8 cellular contexts compared by ENCODE assay signal in genomic region chr1:43835141-43836021, GRCh38.
DNase-seq lines count a peak whose midpoint lies in the region; ATAC-seq and TF ChIP-seq lines count a peak whose summit lies in the region.

No MANE protein-coding gene starts in this region.

- H3K4me1 Mint-ChIP-seq in activated naive CD4-positive, alpha-beta T cell treated with anti-CD3 and anti-CD28 coated beads for 36 hours (ENCODE audit: low read depth), result peaks cover 61% of the 10 kb centered on the region

- peak overlapping the region; percentile 64 for H3K27ac Mint-ChIP-seq in activated naive CD4-positive, alpha-beta T cell treated with anti-CD3 and anti-CD28 coated beads for 36 hours

- H2AFZ ChIP-seq in SK-N-SH (ENCODE audit: low read depth), result no peak overlapping the region

- no peaks in the 10 kb centered on the region for H3K9me2 ChIP-seq in SK-N-SH

- H3K27me3 Mint-ChIP-seq in activated naive CD4-positive, alpha-beta T cell treated with anti-CD3 and anti-CD28 coated beads for 36 hours (ENCODE audit: low read depth), result no peaks in the 10 kb centered on the region

- H3F3A ChIP-seq in SK-N-SH (replicated peaks; ENCODE audit: insufficient read depth), result peaks cover 7% of the 10 kb centered on the region

- H3K79me2 ChIP-seq in SK-N-SH (ENCODE audit: insufficient read depth), result no peaks in the 10 kb centered on the region

- peak overlapping the region; percentile 79 to 85 for H3K27ac ChIP-seq in SK-N-SH (ENCODE audit: low read depth in 2 of 2, low read length in 1 of 2)
- H3K27ac ChIP-seq in spleen, result peak overlapping the region in 6 of 8 donors; percentile 13 to 78 (median 58)

- H3K4me1 ChIP-seq in SK-N-SH (ENCODE audit: control insufficient read depth in 1 of 2, insufficient read depth in 2 of 2, low read depth in 1 of 2, low read length in 1 of 2) (peaks cover 31 to 43% of the 10 kb centered on the region in 2 experiments), spleen (peaks cover 12 to 66% (median 50%) of the 10 kb centered on the region in 6 donors)

- intact Hi-C loops in activated naive CD4-positive, alpha-beta T cell treated with anti-CD3 and anti-CD28 coated beads for 36 hours (cut with micrococcal nuclease), result loop anchor here (2.0 kb wide), 1 partner anchor 29 kb away; no protein-coding TSS in a partner anchor
- intact Hi-C loops in spleen (cut with DNase I; ENCODE audit: low total_unique reads), result no loop called here

- ATAC-seq in GM18519 (IDR thresholded peaks at IDR 0.05; ENCODE audit: low FRiP score, unreplicated experiment) (no peak), HG02588 (IDR thresholded peaks at IDR 0.05; ENCODE audit: unreplicated experiment) (no peak), GM19455 (IDR thresholded peaks at IDR 0.05; ENCODE audit: unreplicated experiment) (no peak)

- H3K9me3 ChIP-seq in SK-N-SH (no peaks in the 10 kb centered on the region), spleen (no peaks in the 10 kb centered on the region)

- H3K4me3 ChIP-seq in SK-N-SH (ENCODE audit: low read depth in 2 of 2, low read length in 1 of 2) (no peak overlapping the region), spleen (no peak overlapping the region)

- H3K4me3 Mint-ChIP-seq in activated naive CD4-positive, alpha-beta T cell treated with anti-CD3 and anti-CD28 coated beads for 36 hours, result no peak overlapping the region

- CTCF ChIA-PET in activated naive CD4-positive, alpha-beta T cell treated with anti-CD3 and anti-CD28 coated beads for 36 hours (lab: Charles Lee), result no interaction called here
- CTCF ChIA-PET in SK-N-SH (lab: Yijun Ruan, JAX), result interaction anchor here (1.3 kb wide), 1 partner anchor 72 kb away, joined by 3 read pairs; no protein-coding TSS in a partner anchor

- H4K20me1 ChIP-seq in SK-N-SH (ENCODE audit: insufficient read depth), result no peaks in the 10 kb centered on the region

- no peak for TF ChIP-seq CTCF in SK-N-SH (IDR thresholded peaks at IDR 0.05)
- no peak for TF ChIP-seq CTCF in spleen (IDR thresholded peaks at IDR 0.05 in 8 of 11, conservative IDR thresholded peaks at IDR 0.05 in 3 of 11)

- DNase-seq in activated naive CD4-positive, alpha-beta T cell treated with anti-CD3 and anti-CD28 coated beads for 36 hours, result no peak
- no peak for DNase-seq in activated naive CD4-positive, alpha-beta T cell treated with Interleukin-2 at 50 U/mL for 16 hours
- peak; percentile 51 for DNase-seq in SK-N-SH
- DNase-seq in fibroblast of peridontal ligament (ENCODE audit: extremely low read depth), result peak; percentile 76
- no peak for DNase-seq in spleen

- 35% methylated on average over 6 of the region's 10 CpGs for WGBS in SK-N-SH (ENCODE audit: low lambda C conversion rate)
- 68 to 78% (median 72%) methylated on average over 10 of the region's 10 CpGs for WGBS in spleen, 5 donors

- H3K36me3 ChIP-seq in SK-N-SH (replicated peaks in 1 of 2; ENCODE audit: control insufficient read depth in 1 of 2, insufficient read depth in 2 of 2, low read length in 1 of 2) (peaks cover 2 to 6% of the 10 kb centered on the region in 2 experiments), spleen (peaks cover 0 to 25% (median 9%) of the 10 kb centered on the region in 6 donors)

- H3K36me3 Mint-ChIP-seq in activated naive CD4-positive, alpha-beta T cell treated with anti-CD3 and anti-CD28 coated beads for 36 hours (ENCODE audit: low read depth), result peaks cover 11% of the 10 kb centered on the region

- TF ChIP-seq RAD21 in SK-N-SH (IDR thresholded peaks at IDR 0.05; ENCODE audit: low read length), result peak; percentile 8

- peak; percentile 73 to 90 for TF ChIP-seq EP300 in SK-N-SH (IDR thresholded peaks at IDR 0.05; ENCODE audit: borderline replicate concordance in 1 of 2, low read depth in 1 of 2, low read length in 1 of 2)

- H3K9ac ChIP-seq in SK-N-SH, result peak overlapping the region; percentile 21; the same call in 1 of the 2 replicates

- H3K4me2 ChIP-seq in SK-N-SH, result peak overlapping the region; percentile 62

- H3K9me3 Mint-ChIP-seq in activated naive CD4-positive, alpha-beta T cell treated with anti-CD3 and anti-CD28 coated beads for 36 hours, result no peaks in the 10 kb centered on the region

- TF ChIP-seq POLR2A in spleen (IDR thresholded peaks at IDR 0.05), result no peak

- no peaks in the 10 kb centered on the region for H3K27me3 ChIP-seq in SK-N-SH (ENCODE audit: insufficient read depth)
- no peaks in the 10 kb centered on the region for H3K27me3 ChIP-seq in spleen (replicated peaks in 1 of 7)

- POLR2A ChIA-PET in SK-N-SH (lab: Yijun Ruan, JAX), result no interaction called here

TF ChIP-seq in SK-N-SH, 30 proteins besides CTCF, POLR2A, EP300 and RAD21 (continues in another document):
- TF ChIP-seq ZBTB33 (IDR thresholded peaks at IDR 0.05; ENCODE audit: borderline replicate concordance, low read depth) (0 out of 2 replicates have a peak, but pooled peaks have one; percentile 39), TAF1 (IDR thresholded peaks at IDR 0.05; ENCODE audit: borderline replicate concordance, low read depth, low read length) (0 out of 2 replicates have a peak, but pooled peaks have one; percentile 41), MAX (IDR thresholded peaks at IDR 0.05; ENCODE audit: low read depth) (peak; percentile 66), PBX3 (IDR thresholded peaks at IDR 0.05) (peak; percentile 84), TEAD4 (IDR thresholded peaks at IDR 0.05; ENCODE audit: borderline replicate concordance, insufficient read depth) (peak; percentile 65; the same call in 1 of the 2 replicates), FOXM1 (IDR thresholded peaks at IDR 0.05; ENCODE audit: low read depth) (peak; percentile 79), NRF1 (IDR thresholded peaks at IDR 0.05; ENCODE audit: low read depth, low read length) (no peak), REST (IDR thresholded peaks at IDR 0.05; ENCODE audit: low read depth, low read length) (peak; percentile 28; the same call in 1 of the 2 replicates), GATA2 (CRISPR knock-in tag; IDR thresholded peaks at IDR 0.05) (no peak), USF2 (IDR thresholded peaks at IDR 0.05; ENCODE audit: borderline replicate concordance, low read depth, low read length) (no peak)

Comparison
In these comparisons a context has a peak if more than half of its experiments do, and no peak if none do; other contexts are left out.
1. DNase-seq: peak in SK-N-SH (single experiment) and fibroblast of peridontal ligament (single experiment); none in activated naive CD4-positive, alpha-beta T cell treated with anti-CD3 and anti-CD28 coated beads for 36 hours (single experiment), activated naive CD4-positive, alpha-beta T cell treated with Interleukin-2 at 50 U/mL for 16 hours (single experiment) and spleen (single experiment).